ENCODE assay signal across 19 cellular contexts in genomic region chr5:147551677-147552076, GRCh38. TPM values are rescaled to one million over a fixed set of nuclear protein-coding genes. Genes with fewer than 3 reads are reported as not detected.
"Had no signal": no experiment of that assay in that cellular context is flagged by ENCODE, and none has a peak within 500 bp of the region (broad histone marks: within the 10 kb centered on the region; RNA-seq: fewer than 3 reads in every experiment).

No MANE protein-coding gene starts in this region.

- H3K27ac ChIP-seq: breast epithelium, dorsolateral prefrontal cortex, neutrophil, skin epidermis, tibial nerve had no signal

- H3K27me3 ChIP-seq: breast epithelium, dorsolateral prefrontal cortex, neutrophil, tibial nerve had no signal

- DNase-seq: activated CD4-positive, alpha-beta T cell treated with anti-CD3 and anti-CD28 coated beads, Interleukin-2, amount 50 U/mL, for 48 hours; activated naive CD4-positive, alpha-beta T cell treated with Interleukin-2 at 50 U/mL for 16 hours; anterior cingulate cortex; dorsolateral prefrontal cortex; endodermal cell; kidney glomerular epithelial cell; naive thymus-derived CD4-positive, alpha-beta T cell; retina; SK-N-SH; stimulated activated CD4-positive, alpha-beta T cell treated with anti-CD3 and anti-CD28 coated beads, Interleukin-15, amount 100 ng/mL, for 24 hours; stimulated activated CD4-positive, alpha-beta T cell treated with anti-CD3 and anti-CD28 coated beads, Interleukin-4, amount 100 ng/mL, for 1 hour; stimulated activated naive B cell treated with anti-CD40 and anti-IgM and Interleukin-4, amounts not matched to agents 10 μg/mL and 1 μg/mL and 100 μg/mL, for 72 hours; T-helper 1 cell; T1000 had no signal

- H3K9ac ChIP-seq: SK-N-SH had no signal

- H3K4me3 ChIP-seq: breast epithelium, dorsolateral prefrontal cortex, skin epidermis, tibial nerve had no signal

- H3K36me3 ChIP-seq: breast epithelium, neutrophil, tibial nerve had no signal

- ATAC-seq: activated T-helper 17 cell treated with anti-CD3 and anti-CD28 coated beads, Interleukin-2, amount 50 U/mL, for 72 hours; naive thymus-derived CD4-positive, alpha-beta T cell; stimulated activated naive B cell treated with anti-CD40 and anti-IgM and Interleukin-4, amounts not matched to agents 10 μg/mL and 1 μg/mL and 100 μg/mL, for 72 hours had no signal

- H3K9me3 ChIP-seq: breast epithelium, neutrophil had no signal

- H3K4me2 ChIP-seq: SK-N-SH had no signal

RNA-seq across cellular contexts. Expression of gene DPYSL3, which starts 41.8 kb away (rescaled TPM):
- polyA plus RNA-seq: naive thymus-derived CD4-positive, alpha-beta T cell had no signal
